ENCODE assay signal across 32 cellular contexts in genomic region chr6:153698637-153699036, GRCh38.
"Had no signal": no experiment of that assay in that cellular context is flagged by ENCODE, and none has a peak within 500 bp of the region (broad histone marks: within the 10 kb centered on the region; RNA-seq: fewer than 3 reads in every experiment).

No MANE protein-coding gene starts in this region.

- H3K36me3 Mint-ChIP-seq: activated CD8-positive, alpha-beta memory T cell treated with anti-CD3 and anti-CD28 coated beads, Interleukin-2, amount 10 ng/mL, durations not matched to agents 7 days and 5 days; activated naive CD8-positive, alpha-beta T cell treated with anti-CD3 and anti-CD28 coated beads for 36 hours; WTC11 had no signal

- H3K27me3 Mint-ChIP-seq: activated CD4-positive, alpha-beta memory T cell treated with anti-CD3 and anti-CD28 coated beads, Interleukin-2, amount 10 ng/mL, durations not matched to agents 7 days and 5 days; activated CD8-positive, alpha-beta memory T cell treated with anti-CD3 and anti-CD28 coated beads, Interleukin-2, amount 10 ng/mL, durations not matched to agents 7 days and 5 days; activated naive CD8-positive, alpha-beta T cell treated with anti-CD3 and anti-CD28 coated beads for 36 hours; activated T-helper 17 cell treated with anti-CD3 and anti-CD28 coated beads, Interleukin-2, amount 50 U/mL, for 72 hours; central memory CD8-positive, alpha-beta T cell had no signal

- H3K4me3 ChIP-seq: colonic mucosa, PC-9, SJCRH30 had no signal

- ATAC-seq: activated CD4-positive, CD25-positive, alpha-beta regulatory T cell treated with anti-CD3 and anti-CD28 coated beads, Interleukin-2, amount 50 U/mL, for 24 hours; activated CD8-positive, alpha-beta memory T cell treated with anti-CD3 and anti-CD28 coated beads, Interleukin-2, amount 10 ng/mL, durations not matched to agents 7 days and 5 days; activated T-cell treated with anti-CD3 and anti-CD28 coated beads, Interleukin-2, amount 50 U/mL, for 72 hours; activated T-helper 17 cell treated with anti-CD3 and anti-CD28 coated beads, Interleukin-2, amount 50 U/mL, for 72 hours; WTC11 had no signal

- H3K4me1 Mint-ChIP-seq: activated CD4-positive, alpha-beta memory T cell treated with anti-CD3 and anti-CD28 coated beads, Interleukin-2, amount 10 ng/mL, durations not matched to agents 7 days and 5 days; activated CD8-positive, alpha-beta memory T cell treated with anti-CD3 and anti-CD28 coated beads, Interleukin-2, amount 10 ng/mL, durations not matched to agents 7 days and 5 days; activated naive CD8-positive, alpha-beta T cell treated with anti-CD3 and anti-CD28 coated beads for 36 hours; activated T-helper 17 cell treated with anti-CD3 and anti-CD28 coated beads, Interleukin-2, amount 50 U/mL, for 72 hours; central memory CD8-positive, alpha-beta T cell; WTC11 had no signal

- H3K27ac ChIP-seq: brain microvascular endothelial cell, colonic mucosa, KMS-11, PC-9, SJCRH30 had no signal

- H3K4me2 ChIP-seq: KMS-11, PC-9 had no signal

- H3K9me3 ChIP-seq: colonic mucosa, SJCRH30 had no signal

- H3K9me3 Mint-ChIP-seq: WTC11 had no signal

- H3K36me3 ChIP-seq: brain microvascular endothelial cell, colonic mucosa, SJCRH30 had no signal

- H3K4me3 Mint-ChIP-seq: activated CD4-positive, alpha-beta memory T cell treated with anti-CD3 and anti-CD28 coated beads, Interleukin-2, amount 10 ng/mL, durations not matched to agents 7 days and 5 days; activated CD8-positive, alpha-beta memory T cell treated with anti-CD3 and anti-CD28 coated beads, Interleukin-2, amount 10 ng/mL, durations not matched to agents 7 days and 5 days; activated naive CD8-positive, alpha-beta T cell treated with anti-CD3 and anti-CD28 coated beads for 36 hours; activated T-cell treated with anti-CD3 and anti-CD28 coated beads, Interleukin-2, amount 50 U/mL, for 72 hours; activated T-helper 17 cell treated with anti-CD3 and anti-CD28 coated beads, Interleukin-2, amount 50 U/mL, for 72 hours; central memory CD8-positive, alpha-beta T cell; T-helper 1 cell treated with Interleukin-12 subunit alpha and Interleukin-12 subunit beta and Interleukin-4 antibody, amounts not matched to agents 30 μg/mL and 1 μg/mL, for 36 hours; T-helper 2 cell treated with Interferon-gamma antibody and Interleukin-4, amounts not matched to agents 5 μg/mL and 100 μg/mL, for 36 hours; WTC11 had no signal

- H3K4me1 ChIP-seq: colonic mucosa, SJCRH30 had no signal

- H3K27ac Mint-ChIP-seq: activated CD4-positive, alpha-beta memory T cell treated with anti-CD3 and anti-CD28 coated beads, Interleukin-2, amount 10 ng/mL, durations not matched to agents 7 days and 5 days; activated CD8-positive, alpha-beta memory T cell treated with anti-CD3 and anti-CD28 coated beads, Interleukin-2, amount 10 ng/mL, durations not matched to agents 7 days and 5 days; activated naive CD8-positive, alpha-beta T cell treated with anti-CD3 and anti-CD28 coated beads for 36 hours; activated T-cell treated with anti-CD3 and anti-CD28 coated beads, Interleukin-2, amount 50 U/mL, for 72 hours; activated T-helper 17 cell treated with anti-CD3 and anti-CD28 coated beads, Interleukin-2, amount 50 U/mL, for 72 hours; T-helper 1 cell treated with Interleukin-12 subunit alpha and Interleukin-12 subunit beta and Interleukin-4 antibody, amounts not matched to agents 30 μg/mL and 1 μg/mL, for 36 hours; T-helper 2 cell treated with Interferon-gamma antibody and Interleukin-4, amounts not matched to agents 5 μg/mL and 100 μg/mL, for 36 hours; WTC11 had no signal

- H3K27me3 ChIP-seq: brain microvascular endothelial cell, colonic mucosa, SJCRH30 had no signal

- H3K9ac ChIP-seq: KMS-11 had no signal

- DNase-seq: activated CD4-positive, alpha-beta memory T cell treated with anti-CD3 and anti-CD28 coated beads, Interleukin-2, amount 10 ng/mL, durations not matched to agents 7 days and 5 days; activated CD4-positive, alpha-beta T cell treated with anti-CD3 and anti-CD28 coated beads for 48 hours; activated CD8-positive, alpha-beta memory T cell treated with anti-CD3 and anti-CD28 coated beads for 24 hours; activated CD8-positive, alpha-beta memory T cell treated with anti-CD3 and anti-CD28 coated beads, Interleukin-2, amount 10 ng/mL, durations not matched to agents 7 days and 5 days; activated CD8-positive, alpha-beta memory T cell treated with anti-CD3 and anti-CD28 coated beads, Interleukin-2, amount 50 U/mL, for 48 hours; activated effector memory CD4-positive, alpha-beta T cell treated with anti-CD3 and anti-CD28 coated beads, Interleukin-2, amount 50 U/mL, for 16 hours; activated naive CD4-positive, alpha-beta T cell; activated naive CD4-positive, alpha-beta T cell treated with anti-CD3 and anti-CD28 coated beads, Interleukin-2, amount 50 U/mL, for 16 hours; activated naive CD8-positive, alpha-beta T cell treated with anti-CD3 and anti-CD28 coated beads for 36 hours; activated T-cell treated with anti-CD3 and anti-CD28 coated beads, Interleukin-2, amount 50 U/mL, for 72 hours; amniotic stem cell; aorta; brain microvascular endothelial cell; colonic mucosa; NCI-H1092 treated with DMSO at 0.1 percent for 48 hours; NCI-H1417; NCI-H187 treated with DMSO at 0.1 percent for 48 hours; NCI-H2081; NCI-H510A; NCI-H526; NCI-H748 treated with DMSO at 0.1 percent for 48 hours; NK-92 treated with Interleukin-12 subunit alpha and Interleukin-12 subunit beta, amount 100 ng/mL, for 24 hours; PC-9; SHP77; SJCRH30 had no signal

- H2AFZ ChIP-seq: PC-9 had no signal
